ENCODE assay signal across 8 cellular contexts in the genomic region with DNA sequence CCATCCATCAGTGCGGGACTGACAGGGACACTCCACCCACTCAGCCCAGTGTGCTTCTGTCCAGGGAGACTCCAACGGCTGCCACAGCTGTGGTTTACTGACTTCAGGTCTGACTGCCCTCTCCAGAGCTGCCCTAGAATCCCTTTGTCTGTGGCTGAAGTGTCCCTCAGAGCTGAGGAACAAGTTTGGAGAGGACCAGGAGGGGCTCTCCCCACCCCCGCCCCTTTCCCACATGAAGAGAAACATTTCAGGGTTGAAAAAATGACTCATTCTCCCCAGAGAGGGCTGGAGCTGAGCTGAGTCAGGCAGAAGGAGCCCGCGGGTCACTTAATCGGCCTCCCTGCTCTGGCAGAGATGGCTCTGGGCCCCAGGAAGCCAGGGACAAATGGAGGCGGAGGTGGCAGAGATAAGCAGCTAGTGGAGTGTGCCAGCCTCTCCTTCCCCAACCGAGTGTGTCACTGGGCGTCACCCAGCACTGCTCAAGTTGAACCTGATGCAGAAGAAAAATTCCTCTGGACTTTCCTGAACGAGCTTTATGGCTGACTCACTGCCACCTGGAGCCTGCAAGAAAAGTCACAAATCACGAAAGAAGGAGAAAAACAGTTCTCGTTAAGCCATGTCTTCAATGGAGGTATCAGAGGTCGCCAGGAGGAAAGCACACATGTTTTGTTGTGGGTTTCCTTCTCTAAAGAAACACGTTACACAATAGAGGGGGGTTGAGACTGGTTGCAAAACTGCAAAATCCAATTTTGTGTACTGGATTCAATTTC. TPM values are rescaled to one million over a fixed set of nuclear protein-coding genes. Genes with fewer than 3 reads are reported as not detected.
DNase-seq lines count a peak whose midpoint lies in the region; ATAC-seq, FAIRE-seq and TF ChIP-seq lines count a peak whose summit lies in the region.

No MANE protein-coding gene starts in this region.

- no peaks in the 10 kb centered on the region for H3K27me3 ChIP-seq in pancreas
- no peaks in the 10 kb centered on the region for H3K27me3 ChIP-seq in thymus (ENCODE audit: control insufficient read depth, insufficient read depth)

- H3K36me3 ChIP-seq in pancreas (no peaks in the 10 kb centered on the region), thymus (ENCODE audit: control insufficient read depth, insufficient read depth) (no peaks in the 10 kb centered on the region)

- 7 to 12% methylated on average over 14 of the region's 14 CpGs for WGBS in pancreas, 2 donors
- 15% methylated on average over 14 of the region's 14 CpGs for WGBS in thymus

- peaks cover 93% of the 10 kb centered on the region for H3K4me1 Mint-ChIP-seq in activated T-cell treated with anti-CD3 and anti-CD28 coated beads, Interleukin-2, amount 50 U/mL, for 24 hours (ENCODE audit: low read depth)

- H3K4me3 Mint-ChIP-seq in activated T-cell treated with anti-CD3 and anti-CD28 coated beads, Interleukin-2, amount 50 U/mL, for 24 hours = peak overlapping the region; percentile 69

- intact Hi-C loops in pancreas (cut with DNase I) = loop anchor here in 1 of 3 donors (10.0 kb wide), 1 partner anchor 50 kb away; no protein-coding TSS in a partner anchor

- H3K36me3 Mint-ChIP-seq in activated T-cell treated with anti-CD3 and anti-CD28 coated beads, Interleukin-2, amount 50 U/mL, for 24 hours (ENCODE audit: low read depth) = peaks cover 75% of the 10 kb centered on the region

- H3K27ac Mint-ChIP-seq in activated T-cell treated with anti-CD3 and anti-CD28 coated beads, Interleukin-2, amount 50 U/mL, for 24 hours = peak overlapping the region; percentile 97

- no peak for TF ChIP-seq CTCF in GM13977 (IDR thresholded peaks at IDR 0.05; ENCODE audit: extremely low read depth, insufficient read depth, missing control alignments)
- no peak for TF ChIP-seq CTCF in fibroblast of mammary gland (conservative IDR thresholded peaks at IDR 0.05; ENCODE audit: control insufficient read depth, insufficient read depth, low read depth, low read length)
- no peak for TF ChIP-seq CTCF in pancreas (IDR thresholded peaks at IDR 0.05)

- FAIRE-seq in pancreas (lab: Jason Lieb, UNC) = no peak

- H3K9me3 ChIP-seq in pancreas (no peaks in the 10 kb centered on the region), thymus (ENCODE audit: control insufficient read depth) (no peaks in the 10 kb centered on the region)

- H3K27me3 Mint-ChIP-seq in activated T-cell treated with anti-CD3 and anti-CD28 coated beads, Interleukin-2, amount 50 U/mL, for 24 hours = no peaks in the 10 kb centered on the region

- in situ Hi-C loops in GM13977 (cut with MboI; ENCODE audit: low pct_unique_long_range_greater_than_20kb, low sequenced_read_pairs, unreplicated experiment) = no loop called here

- H3K4me1 ChIP-seq in pancreas = peaks cover 63 to 92% (median 65%) of the 10 kb centered on the region in 3 donors
- peaks cover 32% of the 10 kb centered on the region for H3K4me1 ChIP-seq in thymus (ENCODE audit: control insufficient read depth, insufficient read depth, low read length)

- DNase-seq in GM13977 (ENCODE audit: low spot score) = peak; percentile 72
- DNase-seq in NOMO-1 treated with dmso at 0.1 percent for 144 hours (lab: John Stamatoyannopoulos, UW; ENCODE audit: unreplicated experiment) = peak; percentile 51
- peak; percentile 83 for DNase-seq in activated T-cell treated with anti-CD3 and anti-CD28 coated beads, Interleukin-2, amount 50 U/mL, for 24 hours
- peak; percentile 97 for DNase-seq in fibroblast of mammary gland (ENCODE audit: low read depth)
- DNase-seq in pancreas = peak; percentile 79 to 93 (median 88)
- DNase-seq in NCI-H1092 treated with DMSO at 0.1 percent for 48 hours (lab: John Stamatoyannopoulos, UW) = no peak

- H3K9me3 Mint-ChIP-seq in activated T-cell treated with anti-CD3 and anti-CD28 coated beads, Interleukin-2, amount 50 U/mL, for 24 hours = no peaks in the 10 kb centered on the region

- H3K27ac ChIP-seq in pancreas (peak overlapping the region; percentile 64 to 93 (median 80)), thymus (ENCODE audit: low read depth) (peak overlapping the region; percentile 80)

- no peak overlapping the region for H3K4me3 ChIP-seq in fibroblast of mammary gland (ENCODE audit: control insufficient read depth, low read depth, low read length)
- H3K4me3 ChIP-seq in pancreas = no peak overlapping the region
- H3K4me3 ChIP-seq in thymus (ENCODE audit: low read length) = no peak overlapping the region

- ATAC-seq in pancreas (peak; percentile 57 to 76 (median 70)), GM21737 (IDR thresholded peaks at IDR 0.05; ENCODE audit: unreplicated experiment) (no peak)

RNA-seq across cellular contexts. Expression of gene ECE1, which starts 34.3 kb away (rescaled TPM):
- 100 to 1,000 TPM in 2 of 6 donors, 10 to 100 TPM in 4; 68.4 to 141 (median 89.1) TPM for total RNA-seq in pancreas
- 10 to 100 TPM; 38.1 to 59.8 TPM for polyA plus RNA-seq in pancreas
- 34.2 TPM for polyA plus RNA-seq in thymus
